1 cellular context compared by ENCODE assay signal in genomic region chr5:68747077-68747420, GRCh38.
TF ChIP-seq lines count a peak whose summit lies in the region.

No MANE protein-coding gene starts in this region.

TF ChIP-seq in GM23338, 12 proteins besides CTCF, POLR2A, EP300 and RAD21 (continued from another document):
- TF ChIP-seq ZNF462 (CRISPR knock-in tag; IDR thresholded peaks at IDR 0.05) (no peak), ZNF114 (CRISPR knock-in tag; IDR thresholded peaks at IDR 0.05) (no peak), JUNB (IDR thresholded peaks at IDR 0.05; ENCODE audit: unreplicated experiment) (no peak)
TF ChIP-seq in GM23338: peak in this region for 0.
